8 cellular contexts compared by ENCODE assay signal in the genomic region with DNA sequence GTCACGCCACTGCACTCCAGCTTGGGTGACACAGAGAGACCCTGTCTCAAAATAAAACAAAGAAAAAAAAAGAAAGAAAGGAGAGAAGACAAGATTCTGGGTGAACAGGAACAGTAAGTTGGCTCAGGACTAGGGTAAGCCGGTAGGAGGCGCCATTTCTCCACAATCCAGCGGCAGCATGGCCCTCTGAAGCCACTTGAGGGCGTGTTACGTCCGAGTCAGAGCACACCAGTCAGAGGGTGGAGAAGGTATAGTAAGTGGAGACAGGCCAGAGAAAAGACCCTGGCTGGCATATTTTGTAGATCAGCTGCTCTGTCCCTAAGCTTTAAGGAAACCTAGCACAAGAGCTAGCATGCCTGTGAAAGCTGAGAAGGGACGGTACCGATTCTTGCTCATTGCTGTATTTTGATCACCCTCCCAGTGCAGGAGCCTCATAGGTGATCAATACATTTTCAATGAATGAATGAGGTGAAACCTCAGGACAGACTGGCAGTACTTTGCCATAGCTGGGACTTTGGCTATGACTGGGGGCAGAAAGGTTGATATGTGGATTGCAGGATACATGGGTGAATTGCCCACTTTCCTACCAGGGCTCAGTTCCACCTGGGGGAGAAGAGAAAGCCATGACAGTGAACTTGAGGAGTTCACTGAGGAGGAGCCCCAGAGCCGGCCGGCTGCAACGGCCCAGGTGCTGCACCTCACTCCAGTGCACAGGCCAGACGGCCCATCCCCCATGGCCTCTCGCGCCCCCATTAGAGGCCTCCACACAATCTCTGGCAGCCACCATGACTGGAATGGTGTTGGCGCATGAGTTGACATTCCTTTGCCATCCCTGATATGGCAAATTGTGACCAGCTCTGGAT. TPM values are rescaled to one million over a fixed set of nuclear protein-coding genes. Genes with fewer than 3 reads are reported as not detected.
DNase-seq lines count a peak whose midpoint lies in the region; ATAC-seq lines count a peak whose summit lies in the region.

No MANE protein-coding gene starts in this region.

- ATAC-seq in GM21723 (IDR thresholded peaks at IDR 0.05; ENCODE audit: unreplicated experiment), result peak; percentile 78

- in situ Hi-C loops in Caki2 (cut with HindIII; ENCODE audit: low pct_unique_long_range_greater_than_20kb, low sequenced_read_pairs), result loop anchor here (25.0 kb wide), 1 partner anchor 329 kb away; the partner anchor contains the start of genes CXCL17 and LIPE

- peak; percentile 59 for DNase-seq in Caki2 (ENCODE audit: low read depth)
- peak; percentile 90 for DNase-seq in MV-4-11 (lab: John Stamatoyannopoulos, UW)
- DNase-seq in SIG-M5 treated with dmso at 0.1 percent for 504 hours (lab: John Stamatoyannopoulos, UW; ENCODE audit: unreplicated experiment), result peak; percentile 88
- DNase-seq in activated gamma-delta T cell treated with anti-CD3 and anti-CD28 coated beads, Interleukin-2, amount 50 U/mL, for 16 hours (ENCODE audit: low read depth), result peak; percentile 82
- peak; percentile 59 for DNase-seq in globus pallidus (ENCODE audit: low spot score)
- peak; percentile 46 to 96 (median 75) for DNase-seq in posterior cingulate gyrus
- peak; percentile 78 for DNase-seq in ureter (ENCODE audit: low spot score)

- intact Hi-C loops in posterior cingulate gyrus (cut with DNase I), result no loop called here

RNA-seq across cellular contexts. Expression of gene POU2F2, which starts 23.5 kb away (rescaled TPM):
- not detected in 2 replicates for total RNA-seq in Caki2 (2014; rRNA removed; shearing (Covaris generic); ENCODE audit: low replicate concordance)
- total RNA-seq in ureter, result 5.3 TPM

RNA-seq across cellular contexts. Expression of gene ZNF574, which starts 32.8 kb away (rescaled TPM):
- 18.2 and 24.6 TPM in 2 replicates for total RNA-seq in Caki2 (2014; rRNA removed; shearing (Covaris generic); ENCODE audit: low replicate concordance)
- total RNA-seq in ureter, result 18.7 TPM

RNA-seq across cellular contexts. Expression of gene GRIK5, which starts 38.8 kb away (rescaled TPM):
- total RNA-seq in Caki2 (2014; rRNA removed; shearing (Covaris generic); ENCODE audit: low replicate concordance), result not detected in 2 replicates
- 6.9 TPM for total RNA-seq in ureter

Comparison
In these comparisons a context has a peak if more than half of its experiments do, and no peak if none do; other contexts are left out.
1. Peak in every context shown above with its lines: DNase-seq and ATAC-seq.